18 cellular contexts compared by ENCODE assay signal in the genomic region with DNA sequence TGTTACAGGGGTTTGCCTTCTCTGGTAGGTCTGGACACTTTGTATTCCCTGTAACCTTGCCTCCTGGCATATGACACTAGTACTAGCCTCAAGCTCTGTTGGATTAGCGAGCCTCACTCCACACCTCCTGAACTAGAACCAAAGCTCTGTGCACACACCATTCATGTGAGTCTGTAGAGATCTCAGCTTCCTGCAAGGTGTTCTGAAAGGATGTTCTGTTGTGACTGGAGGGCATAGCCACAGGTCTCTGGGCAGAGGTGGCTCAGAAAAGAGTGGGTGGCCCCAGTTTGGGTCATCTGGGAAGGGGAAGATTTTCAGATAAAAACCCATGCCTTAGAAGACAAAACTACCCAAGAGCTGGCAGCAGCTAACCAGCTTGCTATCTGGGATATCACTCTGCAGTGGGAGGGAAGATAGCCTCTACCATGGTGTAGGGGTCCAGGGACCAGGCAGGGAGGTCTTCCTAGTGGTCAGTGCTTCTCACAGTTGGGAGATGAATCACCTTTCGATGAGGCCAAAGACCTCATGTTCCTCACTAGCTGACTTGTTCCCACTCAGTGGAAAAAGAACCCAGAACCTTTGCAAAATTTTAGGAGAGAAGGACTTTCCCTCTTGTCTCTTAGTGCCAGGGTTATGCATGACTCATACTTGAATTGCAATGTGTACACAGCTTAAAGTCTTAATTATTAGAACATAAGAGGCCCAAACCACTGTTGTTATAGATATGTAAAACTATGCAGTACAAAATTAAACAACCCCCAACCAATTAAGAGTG. TPM values are rescaled to one million over a fixed set of nuclear protein-coding genes. Genes with fewer than 3 reads are reported as not detected.
DNase-seq lines count a peak whose midpoint lies in the region; ATAC-seq and TF ChIP-seq lines count a peak whose summit lies in the region.
"Had no signal": no experiment of that assay in that cellular context is flagged by ENCODE, and none has a peak within 500 bp of the region (broad histone marks: within the 10 kb centered on the region; RNA-seq: fewer than 3 reads in every experiment).

No MANE protein-coding gene starts in this region.

- no peak for DNase-seq in activated naive CD4-positive, alpha-beta T cell treated with anti-CD3 and anti-CD28 coated beads, Interleukin-2, amount 50 U/mL, for 72 hours (ENCODE audit: low spot score in 2 of 2)
- DNase-seq in activated naive CD4-positive, alpha-beta T cell treated with anti-CD3 and anti-CD28 coated beads for 36 hours: no peak
- no peak for DNase-seq in activated naive CD8-positive, alpha-beta T cell treated with anti-CD3 and anti-CD28 coated beads, Interleukin-2, amount 50 U/mL, for 24 hours
- DNase-seq in fibroblast of mammary gland (ENCODE audit: low read depth) (peak; percentile 72), NCI-H187 treated with DMSO at 0.1 percent for 48 hours (lab: John Stamatoyannopoulos, UW) (no peak), mesothelial cell of epicardium (ENCODE audit: low spot score in 2 of 2, unreplicated experiment in 2 of 2) (no peak)
- no peak for DNase-seq in stimulated activated naive CD8-positive, alpha-beta T cell treated with anti-CD3 and anti-CD28 coated beads, Interleukin-15, amount 100 ng/mL, for 72 hours
- DNase-seq: amygdala; CD8-positive, alpha-beta T cell; cerebellar nuclear complex; DND-41; NCI-H1048; NCI-H2081 treated with DMSO at 0.1 percent for 48 hours; NCI-H526; pancreas; SJCRH30; T1000 had no signal

- no peak overlapping the region for H3K4me3 ChIP-seq in fibroblast of mammary gland (ENCODE audit: control insufficient read depth, low read depth, low read length)
- H3K4me3 ChIP-seq: pancreas, SJCRH30 had no signal

- CTCF ChIA-PET in activated naive CD4-positive, alpha-beta T cell treated with anti-CD3 and anti-CD28 coated beads for 36 hours (lab: Charles Lee): interaction anchor here (0.5 to 3.2 kb wide), 4 partner anchors 12 to 814 kb away, joined by 3 to 19 read pairs (median 4); no protein-coding TSS in a partner anchor

- H3K4me1 Mint-ChIP-seq in activated naive CD4-positive, alpha-beta T cell treated with anti-CD3 and anti-CD28 coated beads for 36 hours (ENCODE audit: low read depth): peaks cover 13% of the 10 kb centered on the region
- H3K4me1 Mint-ChIP-seq in activated naive CD8-positive, alpha-beta T cell treated with anti-CD3 and anti-CD28 coated beads, Interleukin-2, amount 50 U/mL, for 24 hours: peaks cover 31% of the 10 kb centered on the region
- peaks cover 32% of the 10 kb centered on the region for H3K4me1 Mint-ChIP-seq in stimulated activated naive CD8-positive, alpha-beta T cell treated with anti-CD3 and anti-CD28 coated beads, Interleukin-15, amount 100 ng/mL, for 72 hours
- H3K4me1 Mint-ChIP-seq in mesothelial cell of epicardium: no peaks in the 10 kb centered on the region

- no peak overlapping the region for H3K27ac Mint-ChIP-seq in activated naive CD4-positive, alpha-beta T cell treated with anti-CD3 and anti-CD28 coated beads, Interleukin-2, amount 50 U/mL, for 72 hours
- H3K27ac Mint-ChIP-seq in activated naive CD4-positive, alpha-beta T cell treated with anti-CD3 and anti-CD28 coated beads for 36 hours: no peak overlapping the region
- peak overlapping the region; percentile 50 for H3K27ac Mint-ChIP-seq in activated naive CD8-positive, alpha-beta T cell treated with anti-CD3 and anti-CD28 coated beads, Interleukin-2, amount 50 U/mL, for 24 hours
- no peak overlapping the region for H3K27ac Mint-ChIP-seq in stimulated activated naive CD8-positive, alpha-beta T cell treated with anti-CD3 and anti-CD28 coated beads, Interleukin-15, amount 100 ng/mL, for 72 hours
- H3K27ac Mint-ChIP-seq in mesothelial cell of epicardium: no peak overlapping the region
- H3K27ac Mint-ChIP-seq: CD8-positive, alpha-beta T cell had no signal

- intact Hi-C loops in activated naive CD4-positive, alpha-beta T cell treated with anti-CD3 and anti-CD28 coated beads for 36 hours (cut with micrococcal nuclease): loop anchor here (1.0 kb wide), 1 partner anchor 228 kb away; no protein-coding TSS in a partner anchor

- no peak overlapping the region for H3K4me3 Mint-ChIP-seq in activated naive CD4-positive, alpha-beta T cell treated with anti-CD3 and anti-CD28 coated beads for 36 hours
- no peak overlapping the region for H3K4me3 Mint-ChIP-seq in activated naive CD8-positive, alpha-beta T cell treated with anti-CD3 and anti-CD28 coated beads, Interleukin-2, amount 50 U/mL, for 24 hours
- peak overlapping the region; percentile 27 to 39 for H3K4me3 Mint-ChIP-seq in stimulated activated naive CD8-positive, alpha-beta T cell treated with anti-CD3 and anti-CD28 coated beads, Interleukin-15, amount 100 ng/mL, for 72 hours
- H3K4me3 Mint-ChIP-seq in mesothelial cell of epicardium: no peak overlapping the region
- H3K4me3 Mint-ChIP-seq: CD8-positive, alpha-beta T cell had no signal

- H3K36me3 Mint-ChIP-seq in activated naive CD4-positive, alpha-beta T cell treated with anti-CD3 and anti-CD28 coated beads, Interleukin-2, amount 50 U/mL, for 72 hours: no peaks in the 10 kb centered on the region
- H3K36me3 Mint-ChIP-seq in activated naive CD4-positive, alpha-beta T cell treated with anti-CD3 and anti-CD28 coated beads for 36 hours (ENCODE audit: low read depth): no peaks in the 10 kb centered on the region
- no peaks in the 10 kb centered on the region for H3K36me3 Mint-ChIP-seq in activated naive CD8-positive, alpha-beta T cell treated with anti-CD3 and anti-CD28 coated beads, Interleukin-2, amount 50 U/mL, for 24 hours (ENCODE audit: low read depth)
- no peaks in the 10 kb centered on the region for H3K36me3 Mint-ChIP-seq in mesothelial cell of epicardium
- H3K36me3 Mint-ChIP-seq: CD8-positive, alpha-beta T cell had no signal

- ATAC-seq in activated naive CD4-positive, alpha-beta T cell treated with anti-CD3 and anti-CD28 coated beads, Interleukin-2, amount 50 U/mL, for 72 hours: peak; percentile 39 to 45
- peak; percentile 64 for ATAC-seq in activated naive CD8-positive, alpha-beta T cell treated with anti-CD3 and anti-CD28 coated beads, Interleukin-2, amount 50 U/mL, for 24 hours
- peak; percentile 62 for ATAC-seq in stimulated activated naive CD8-positive, alpha-beta T cell treated with anti-CD3 and anti-CD28 coated beads, Interleukin-15, amount 100 ng/mL, for 72 hours
- no peak for ATAC-seq in HG03139 (IDR thresholded peaks at IDR 0.05; ENCODE audit: unreplicated experiment)
- ATAC-seq: CD8-positive, alpha-beta T cell had no signal

- no peaks in the 10 kb centered on the region for H3K9me3 Mint-ChIP-seq in activated naive CD4-positive, alpha-beta T cell treated with anti-CD3 and anti-CD28 coated beads, Interleukin-2, amount 50 U/mL, for 72 hours
- no peaks in the 10 kb centered on the region for H3K9me3 Mint-ChIP-seq in activated naive CD4-positive, alpha-beta T cell treated with anti-CD3 and anti-CD28 coated beads for 36 hours
- no peaks in the 10 kb centered on the region for H3K9me3 Mint-ChIP-seq in activated naive CD8-positive, alpha-beta T cell treated with anti-CD3 and anti-CD28 coated beads, Interleukin-2, amount 50 U/mL, for 24 hours
- H3K9me3 Mint-ChIP-seq in stimulated activated naive CD8-positive, alpha-beta T cell treated with anti-CD3 and anti-CD28 coated beads, Interleukin-15, amount 100 ng/mL, for 72 hours: no peaks in the 10 kb centered on the region
- no peaks in the 10 kb centered on the region for H3K9me3 Mint-ChIP-seq in mesothelial cell of epicardium
- H3K9me3 Mint-ChIP-seq: CD8-positive, alpha-beta T cell had no signal

- no peak for TF ChIP-seq CTCF in fibroblast of mammary gland (conservative IDR thresholded peaks at IDR 0.05; ENCODE audit: control insufficient read depth, insufficient read depth, low read depth, low read length)
- TF ChIP-seq CTCF in mesothelial cell of epicardium (IDR thresholded peaks at IDR 0.05; ENCODE audit: unreplicated experiment): no peak

- no peaks in the 10 kb centered on the region for H3K27me3 Mint-ChIP-seq in activated naive CD4-positive, alpha-beta T cell treated with anti-CD3 and anti-CD28 coated beads for 36 hours (ENCODE audit: low read depth)
- peaks cover 11% of the 10 kb centered on the region for H3K27me3 Mint-ChIP-seq in activated naive CD8-positive, alpha-beta T cell treated with anti-CD3 and anti-CD28 coated beads, Interleukin-2, amount 50 U/mL, for 24 hours
- peaks cover 37% of the 10 kb centered on the region for H3K27me3 Mint-ChIP-seq in stimulated activated naive CD8-positive, alpha-beta T cell treated with anti-CD3 and anti-CD28 coated beads, Interleukin-15, amount 100 ng/mL, for 72 hours
- peaks cover 53% of the 10 kb centered on the region for H3K27me3 Mint-ChIP-seq in mesothelial cell of epicardium (ENCODE audit: low read depth)

RNA-seq across cellular contexts. Expression of gene HLA-F, which starts 41.4 kb away (rescaled TPM):
- total RNA-seq in activated naive CD4-positive, alpha-beta T cell treated with anti-CD3 and anti-CD28 coated beads, Interleukin-2, amount 50 U/mL, for 72 hours: 100 to 1,000 TPM; 220 to 504 TPM
- total RNA-seq in activated naive CD4-positive, alpha-beta T cell treated with anti-CD3 and anti-CD28 coated beads for 36 hours: 100 to 1,000 TPM; 282 to 310 TPM
- total RNA-seq in mesothelial cell of epicardium: 2.0 to 2.5 TPM (median 2.1 TPM) in 3 replicates
- total RNA-seq: SJCRH30 had no signal

Comparison
In these comparisons a context has a peak if more than half of its experiments do, and no peak if none do; other contexts are left out.
1. H3K4me3 Mint-ChIP-seq: peak in stimulated activated naive CD8-positive, alpha-beta T cell treated with anti-CD3 and anti-CD28 coated beads, Interleukin-15, amount 100 ng/mL, for 72 hours (2 of 2); none in activated naive CD4-positive, alpha-beta T cell treated with anti-CD3 and anti-CD28 coated beads for 36 hours (single experiment), activated naive CD8-positive, alpha-beta T cell treated with anti-CD3 and anti-CD28 coated beads, Interleukin-2, amount 50 U/mL, for 24 hours (single experiment) and mesothelial cell of epicardium (single experiment).
2. RNA of gene HLA-F, which starts 41.4 kb away (total RNA-seq): 220 to 504 TPM in activated naive CD4-positive, alpha-beta T cell treated with anti-CD3 and anti-CD28 coated beads, Interleukin-2, amount 50 U/mL, for 72 hours and 282 to 310 TPM in activated naive CD4-positive, alpha-beta T cell treated with anti-CD3 and anti-CD28 coated beads for 36 hours; 2.0 to 2.5 TPM in mesothelial cell of epicardium; every median in the first group is over 10 times any median in the second.